ENCODE assay signal across 29 cellular contexts in genomic region chr4:10656420-10656819, GRCh38. TPM values are rescaled to one million over a fixed set of nuclear protein-coding genes. Genes with fewer than 3 reads are reported as not detected.
DNase-seq lines count a peak whose midpoint lies in the region; ATAC-seq, FAIRE-seq and TF ChIP-seq lines count a peak whose summit lies in the region.
"Had no signal": no experiment of that assay in that cellular context is flagged by ENCODE, and none has a peak within 500 bp of the region (broad histone marks: within the 10 kb centered on the region; RNA-seq: fewer than 3 reads in every experiment).

No MANE protein-coding gene starts in this region.

- DNase-seq in activated naive CD4-positive, alpha-beta T cell treated with anti-CD3 and anti-CD28 coated beads, Interleukin-2, amount 10 ng/mL, durations not matched to agents 7 days and 5 days: no peak
- no peak for DNase-seq in activated naive CD4-positive, alpha-beta T cell (lab: John Stamatoyannopoulos, UW)
- DNase-seq in OCI-M1 (lab: John Stamatoyannopoulos, UW) (peak; percentile 26), astrocyte of the spinal cord (ENCODE audit: low read depth, low spot score) (peak; percentile 15), 8988T (no peak), GM12891 (ENCODE audit: insufficient read length, low spot score) (no peak)
- no peak for DNase-seq in stimulated activated effector memory CD8-positive, alpha-beta T cell treated with anti-CD3 and anti-CD28 coated beads, Interleukin-12 subunit alpha, Interleukin-12 subunit beta, amount 100 ng/mL, for 72 hours (ENCODE audit: low spot score in 2 of 2)
- DNase-seq: activated CD4-positive, alpha-beta T cell treated with anti-CD3 and anti-CD28 coated beads for 4 hours; activated naive CD4-positive, alpha-beta T cell treated with anti-CD3 and anti-CD28 coated beads, Interleukin-2, amount 50 U/mL, for 16 hours; activated T-cell treated with anti-CD3 and anti-CD28 coated beads, Interleukin-2, amount 50 U/mL, for 4 hours; anterior cingulate cortex; cortex of kidney; DND-41; foreskin melanocyte; GOT3; heart right ventricle; NCI-H2081 treated with DMSO at 0.1 percent for 48 hours; NCI-H226; RPMI8226; spleen had no signal

- peaks cover 5% of the 10 kb centered on the region for H3K36me3 Mint-ChIP-seq in activated naive CD4-positive, alpha-beta T cell treated with anti-CD3 and anti-CD28 coated beads, Interleukin-2, amount 10 ng/mL, durations not matched to agents 7 days and 5 days
- peaks cover 6% of the 10 kb centered on the region for H3K36me3 Mint-ChIP-seq in stimulated activated effector memory CD8-positive, alpha-beta T cell treated with anti-CD3 and anti-CD28 coated beads, Interleukin-12 subunit alpha, Interleukin-12 subunit beta, amount 100 ng/mL, for 72 hours

- no peak for TF ChIP-seq POLR2A in GM12891 (IDR thresholded peaks at IDR 0.05; ENCODE audit: low read depth, low read length)

- H3K4me3 Mint-ChIP-seq in activated naive CD4-positive, alpha-beta T cell treated with anti-CD3 and anti-CD28 coated beads, Interleukin-2, amount 10 ng/mL, durations not matched to agents 7 days and 5 days: no peak overlapping the region
- peak overlapping the region; percentile 36 for H3K4me3 Mint-ChIP-seq in stimulated activated effector memory CD8-positive, alpha-beta T cell treated with anti-CD3 and anti-CD28 coated beads, Interleukin-12 subunit alpha, Interleukin-12 subunit beta, amount 100 ng/mL, for 72 hours
- H3K4me3 Mint-ChIP-seq: activated T-cell treated with anti-CD3 and anti-CD28 coated beads, Interleukin-2, amount 50 U/mL, for 4 hours had no signal

- FAIRE-seq in GM12891 (lab: Jason Lieb, UNC): no peak

- peak; percentile 85 for ATAC-seq in stimulated activated effector memory CD8-positive, alpha-beta T cell treated with anti-CD3 and anti-CD28 coated beads, Interleukin-12 subunit alpha, Interleukin-12 subunit beta, amount 100 ng/mL, for 72 hours
- no peak for ATAC-seq in HG03378 (IDR thresholded peaks at IDR 0.05; ENCODE audit: unreplicated experiment)
- ATAC-seq: activated T-cell treated with anti-CD3 and anti-CD28 coated beads, Interleukin-2, amount 50 U/mL, for 4 hours; esophagus mucosa; heart right ventricle had no signal

- peak overlapping the region; percentile 33 for H3K27ac Mint-ChIP-seq in activated naive CD4-positive, alpha-beta T cell treated with anti-CD3 and anti-CD28 coated beads, Interleukin-2, amount 10 ng/mL, durations not matched to agents 7 days and 5 days
- H3K27ac Mint-ChIP-seq in stimulated activated effector memory CD8-positive, alpha-beta T cell treated with anti-CD3 and anti-CD28 coated beads, Interleukin-12 subunit alpha, Interleukin-12 subunit beta, amount 100 ng/mL, for 72 hours: no peak overlapping the region

- no peak for TF ChIP-seq CTCF in astrocyte of the spinal cord (IDR thresholded peaks at IDR 0.05; ENCODE audit: low read depth, low read length)

- H3K4me1 Mint-ChIP-seq in activated naive CD4-positive, alpha-beta T cell treated with anti-CD3 and anti-CD28 coated beads, Interleukin-2, amount 10 ng/mL, durations not matched to agents 7 days and 5 days: peaks cover 38% of the 10 kb centered on the region
- peaks cover 33% of the 10 kb centered on the region for H3K4me1 Mint-ChIP-seq in stimulated activated effector memory CD8-positive, alpha-beta T cell treated with anti-CD3 and anti-CD28 coated beads, Interleukin-12 subunit alpha, Interleukin-12 subunit beta, amount 100 ng/mL, for 72 hours

- no peaks in the 10 kb centered on the region for H3K27me3 Mint-ChIP-seq in activated naive CD4-positive, alpha-beta T cell treated with anti-CD3 and anti-CD28 coated beads, Interleukin-2, amount 10 ng/mL, durations not matched to agents 7 days and 5 days

- CTCF ChIA-PET in activated naive CD4-positive, alpha-beta T cell treated with anti-CD3 and anti-CD28 coated beads, Interleukin-2, amount 10 ng/mL, durations not matched to agents 7 days and 5 days (lab: Charles Lee): interaction anchor here (1.0 kb wide), 1 partner anchor 11 kb away, joined by 4 read pairs; no protein-coding TSS in a partner anchor

- H3K4me3 ChIP-seq in astrocyte of the spinal cord (ENCODE audit: low read depth, low read length): no peak overlapping the region
- H3K4me3 ChIP-seq: BLaER1 treated with 17β-estradiol and CSF1 and Interleukin-3, amounts not matched to agents 10 nM and 100 nM; heart right ventricle; lung; right atrium auricular region; SK-N-MC; spleen; tibial nerve had no signal

- H3K9me3 Mint-ChIP-seq in activated naive CD4-positive, alpha-beta T cell treated with anti-CD3 and anti-CD28 coated beads, Interleukin-2, amount 10 ng/mL, durations not matched to agents 7 days and 5 days: peaks cover 4% of the 10 kb centered on the region
- H3K9me3 Mint-ChIP-seq in stimulated activated effector memory CD8-positive, alpha-beta T cell treated with anti-CD3 and anti-CD28 coated beads, Interleukin-12 subunit alpha, Interleukin-12 subunit beta, amount 100 ng/mL, for 72 hours: no peaks in the 10 kb centered on the region
- H3K9me3 Mint-ChIP-seq: activated T-cell treated with anti-CD3 and anti-CD28 coated beads, Interleukin-2, amount 50 U/mL, for 4 hours had no signal

- in situ Hi-C loops in astrocyte of the spinal cord (cut with HindIII; ENCODE audit: low sequenced_read_pairs): no loop called here

TF ChIP-seq in GM12891, 5 proteins besides CTCF, POLR2A, EP300 and RAD21:
- TF ChIP-seq POU2F2 (IDR thresholded peaks at IDR 0.05; ENCODE audit: low read depth, low read length): no peak
- TF ChIP-seq PAX5 (IDR thresholded peaks at IDR 0.05; ENCODE audit: insufficient read depth, low read length, severe bottlenecking): no peak
- no peak for TF ChIP-seq TAF1 (IDR thresholded peaks at IDR 0.05; ENCODE audit: low read depth, low read length)
- TF ChIP-seq POLR2AphosphoS5 (IDR thresholded peaks at IDR 0.05; ENCODE audit: low read depth, low read length): no peak
- no peak for TF ChIP-seq SPI1 (IDR thresholded peaks at IDR 0.05; ENCODE audit: low read depth, low read length)

RNA-seq across cellular contexts. Expression of gene CLNK, which starts 28.1 kb away (rescaled TPM):
- 3.5 TPM for polyA plus RNA-seq in GM12891 (2012; ENCODE audit: low read depth, missing spikeins)
- polyA plus RNA-seq: AG04450, heart right ventricle, neural cell had no signal

Comparison
In these comparisons a context has a peak if more than half of its experiments do, and no peak if none do; other contexts are left out.
1. DNase-seq: peak in OCI-M1 (single experiment) and astrocyte of the spinal cord (single experiment); none in activated naive CD4-positive, alpha-beta T cell treated with anti-CD3 and anti-CD28 coated beads, Interleukin-2, amount 10 ng/mL, durations not matched to agents 7 days and 5 days (single experiment), activated naive CD4-positive, alpha-beta T cell (0 of 4), stimulated activated effector memory CD8-positive, alpha-beta T cell treated with anti-CD3 and anti-CD28 coated beads, Interleukin-12 subunit alpha, Interleukin-12 subunit beta, amount 100 ng/mL, for 72 hours (0 of 2), 8988T (single experiment) and GM12891 (single experiment).